Comparison of ENCODE assay signal across 16 cellular contexts in genomic region chr17:82188001-82188961, GRCh38. TPM values are rescaled to one million over a fixed set of nuclear protein-coding genes. Genes with fewer than 3 reads are reported as not detected.
DNase-seq lines count a peak whose midpoint lies in the region; ATAC-seq and TF ChIP-seq lines count a peak whose summit lies in the region.
"Had no signal": no experiment of that assay in that cellular context is flagged by ENCODE, and none has a peak within 500 bp of the region (broad histone marks: within the 10 kb centered on the region; RNA-seq: fewer than 3 reads in every experiment).

No MANE protein-coding gene starts in this region.

- no CpG with 5 or more reads among the region's 26 CpGs for WGBS in neuronal stem cell (ENCODE audit: extremely low coverage in 2 of 2, insufficient read length in 2 of 2, insufficient replicate concordance in 1 of 2), 2 donors

- peaks cover 41 to 69% of the 10 kb centered on the region in 2 experiments for H3K36me3 ChIP-seq in HEK293 (ENCODE audit: control insufficient read depth in 2 of 2, insufficient read depth in 1 of 2, low read length in 2 of 2)
- peaks cover 22 to 66% of the 10 kb centered on the region in 2 donors for H3K36me3 ChIP-seq in neuronal stem cell (replicated peaks in 1 of 2; ENCODE audit: control insufficient read depth in 2 of 2, insufficient read depth in 2 of 2, low read length in 2 of 2)

- no peak for ATAC-seq in HG02981 (IDR thresholded peaks at IDR 0.05; ENCODE audit: unreplicated experiment)
- ATAC-seq in HG02571 (IDR thresholded peaks at IDR 0.05; ENCODE audit: unreplicated experiment) = no peak

- H3K18ac ChIP-seq in neuronal stem cell (ENCODE audit: low read length) = no peak overlapping the region

- DNase-seq in NCI-H1417 (lab: John Stamatoyannopoulos, UW) = peak in 2 of 3 experiments; percentile 7 to 34
- DNase-seq in NCI-H1417 treated with DMSO at 0.1 percent for 48 hours (lab: John Stamatoyannopoulos, UW) = no peak
- DNase-seq in NCI-H748 (lab: John Stamatoyannopoulos, UW; ENCODE audit: unreplicated experiment) = peak; percentile 57
- DNase-seq in neuronal stem cell (ENCODE audit: low spot score) = no peak
- no peak for DNase-seq in activated naive CD4-positive, alpha-beta T cell treated with Interleukin-2 at 50 U/mL for 16 hours
- DNase-seq: 8988T; CD8-positive, alpha-beta memory T cell; DMS 273 treated with DMSO at 0.1 percent for 48 hours; Karpas-422; NCI-H1436 treated with DMSO at 0.1 percent for 48 hours; Peyer's patch; SHP77 treated with DMSO at 0.1 percent for 48 hours had no signal

- H3K4me3 ChIP-seq in HEK293 (ENCODE audit: low read depth, low read length) (no peak overlapping the region), neuronal stem cell (ENCODE audit: low read length in 2 of 2) (no peak overlapping the region)
- H3K4me3 ChIP-seq: BLaER1, Peyer's patch had no signal

- no peak overlapping the region for H2AK5ac ChIP-seq in neuronal stem cell (ENCODE audit: low read depth, low read length)

- H4K8ac ChIP-seq in neuronal stem cell (ENCODE audit: low read depth, low read length) = no peak overlapping the region

- no peak for TF ChIP-seq CTCF in HEK293 (tag by site-specific recombination; IDR thresholded peaks at IDR 0.05)

- H3K9me3 ChIP-seq in HEK293 (ENCODE audit: control insufficient read depth, insufficient read depth, low read depth, low read length) = no peaks in the 10 kb centered on the region
- H3K9me3 ChIP-seq in neuronal stem cell (replicated peaks in 1 of 2; ENCODE audit: control insufficient read depth in 2 of 2, insufficient read depth in 1 of 2, low read depth in 1 of 2, low read length in 2 of 2) = peaks cover 0 to 2% of the 10 kb centered on the region in 2 donors
- H3K9me3 ChIP-seq: BLaER1, Peyer's patch had no signal

- CTCF ChIA-PET in HEK293 (lab: Yijun Ruan, JAX) = interaction anchor here (0.6 kb wide), 1 partner anchor 585 kb away, joined by 3 read pairs; no protein-coding TSS in a partner anchor

- H3K79me1 ChIP-seq in neuronal stem cell (ENCODE audit: low read depth, low read length) = no peaks in the 10 kb centered on the region

- no peak overlapping the region for H4K91ac ChIP-seq in neuronal stem cell (ENCODE audit: low read depth, low read length, poor library complexity)

- peak overlapping the region; percentile 83 for H3K23ac ChIP-seq in neuronal stem cell (ENCODE audit: low read depth, low read length, poor library complexity)

- H2BK15ac ChIP-seq in neuronal stem cell (ENCODE audit: low read length) = no peak overlapping the region

- no peak overlapping the region for H2AFZ ChIP-seq in neuronal stem cell (ENCODE audit: low read length)

- no peak overlapping the region for H2BK120ac ChIP-seq in neuronal stem cell (ENCODE audit: low read depth, low read length)

- no peaks in the 10 kb centered on the region for H3K4me1 ChIP-seq in HEK293 (ENCODE audit: control insufficient read depth, insufficient read depth, low read length)
- no peaks in the 10 kb centered on the region for H3K4me1 ChIP-seq in neuronal stem cell (ENCODE audit: control insufficient read depth in 2 of 2, insufficient read depth in 1 of 2, low read depth in 1 of 2, low read length in 2 of 2)

- H3K27me3 ChIP-seq in neuronal stem cell (ENCODE audit: control insufficient read depth in 3 of 3, insufficient read depth in 3 of 3, low read depth in 1 of 3, low read length in 3 of 3) = no peaks in the 10 kb centered on the region
- H3K27me3 ChIP-seq: BLaER1, Peyer's patch had no signal

- no peak overlapping the region for H3K9ac ChIP-seq in neuronal stem cell (ENCODE audit: low read depth, low read length, poor library complexity)
- H3K9ac ChIP-seq: BLaER1 had no signal

- H3K14ac ChIP-seq in neuronal stem cell (ENCODE audit: low read length) = peak overlapping the region; percentile 14

- no peak overlapping the region for H3K4me2 ChIP-seq in neuronal stem cell (ENCODE audit: insufficient read depth, low read length, poor library complexity, severe bottlenecking)
- H3K4me2 ChIP-seq: BLaER1 had no signal

- POLR2A ChIA-PET in HEK293 (lab: Yijun Ruan, JAX) = interaction anchor here (0.5 to 0.9 kb wide), 3 partner anchors 11 to 189 kb away, joined by 5 to 7 read pairs (median 5); no protein-coding TSS in a partner anchor

- H3K4ac ChIP-seq in neuronal stem cell (ENCODE audit: low read length) = no peak overlapping the region

- H3K27ac ChIP-seq in HEK293 (ENCODE audit: extremely low read depth, low read depth, low read length) (no peak overlapping the region), neuronal stem cell (replicated peaks; ENCODE audit: low read length) (no peak overlapping the region)
- H3K27ac ChIP-seq: BLaER1, Peyer's patch had no signal

- peak overlapping the region; percentile 72 for H2BK5ac ChIP-seq in neuronal stem cell (ENCODE audit: low read length)

- H2BK12ac ChIP-seq in neuronal stem cell (ENCODE audit: low read length) = no peak overlapping the region

TF ChIP-seq in HEK293, 187 proteins besides CTCF, POLR2A, EP300 and RAD21:
- no peak for TF ChIP-seq ZBTB7A (tag by site-specific recombination; IDR thresholded peaks at IDR 0.05; ENCODE audit: low read depth)
- TF ChIP-seq ZSCAN18 (tag by site-specific recombination; IDR thresholded peaks at IDR 0.05) = no peak
- TF ChIP-seq ZNF48 (tag by site-specific recombination; IDR thresholded peaks at IDR 0.05) = no peak
- no peak for TF ChIP-seq TCF7L2 (IDR thresholded peaks at IDR 0.05; ENCODE audit: borderline replicate concordance, low read depth, low read length)
- TF ChIP-seq ZNF600 (tag by site-specific recombination; IDR thresholded peaks at IDR 0.05) = peak; percentile 72
TF ChIP-seq in HEK293: peak in this region for 1.

RNA-seq across cellular contexts. Expression of gene CCDC57, which starts 24.4 kb away (rescaled TPM):
- polyA plus RNA-seq in neuronal stem cell (2013, experiment 1 of 2) = 26.0 TPM
- polyA plus RNA-seq in neuronal stem cell (2013, experiment 2 of 2) = 24.0 TPM

RNA-seq across cellular contexts. Expression of gene SLC16A3, which starts 40.6 kb away (rescaled TPM):
- 3.5 TPM for polyA plus RNA-seq in neuronal stem cell (2013, experiment 1 of 2)
- 3.2 TPM for polyA plus RNA-seq in neuronal stem cell (2013, experiment 2 of 2)

Comparison
In these comparisons a context has a peak if more than half of its experiments do, and no peak if none do; other contexts are left out.
1. DNase-seq: peak in NCI-H1417 (2 of 3) and NCI-H748 (single experiment); none in NCI-H1417 treated with DMSO at 0.1 percent for 48 hours (single experiment), neuronal stem cell (single experiment) and activated naive CD4-positive, alpha-beta T cell treated with Interleukin-2 at 50 U/mL for 16 hours (single experiment).